17 cellular contexts compared by ENCODE assay signal in the genomic region with DNA sequence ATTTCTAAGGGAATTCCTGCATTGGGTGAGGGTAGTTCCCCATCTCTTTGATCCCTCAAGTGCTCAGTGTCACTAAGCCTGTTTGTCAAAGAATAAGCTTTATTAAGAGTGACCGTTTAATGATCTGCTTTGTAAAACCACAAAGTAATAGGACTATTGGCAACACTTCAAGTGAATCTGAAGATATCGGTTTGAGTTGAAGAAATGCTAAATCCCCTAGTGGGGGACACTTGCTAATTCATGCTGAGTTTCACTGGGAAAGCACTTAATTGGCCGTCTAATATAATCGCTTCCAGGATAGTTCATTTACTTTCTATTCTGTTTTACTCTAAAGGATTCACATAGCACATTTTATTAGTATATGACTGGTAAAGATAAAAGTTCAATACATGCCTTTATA.
"Had no signal": no experiment of that assay in that cellular context is flagged by ENCODE, and none has a peak within 500 bp of the region (broad histone marks: within the 10 kb centered on the region; RNA-seq: fewer than 3 reads in every experiment).

No MANE protein-coding gene starts in this region.

- H3K4me1 ChIP-seq: adrenal gland, colonic mucosa, lower lobe of right lung had no signal

- FAIRE-seq: endothelial cell of umbilical vein, frontal cortex had no signal

- H3K4me3 Mint-ChIP-seq: activated naive CD4-positive, alpha-beta T cell treated with anti-CD3 and anti-CD28 coated beads, Interleukin-2, amount 50 U/mL, for 24 hours; T-cell had no signal

- H3K36me3 Mint-ChIP-seq: activated naive CD4-positive, alpha-beta T cell treated with anti-CD3 and anti-CD28 coated beads, Interleukin-2, amount 50 U/mL, for 24 hours; T-cell had no signal

- H3K9me3 Mint-ChIP-seq: activated naive CD4-positive, alpha-beta T cell treated with anti-CD3 and anti-CD28 coated beads, Interleukin-2, amount 50 U/mL, for 24 hours; T-cell had no signal

- H3K4me1 Mint-ChIP-seq: activated naive CD4-positive, alpha-beta T cell treated with anti-CD3 and anti-CD28 coated beads, Interleukin-2, amount 50 U/mL, for 24 hours; T-cell had no signal

- H3K27me3 ChIP-seq: adrenal gland, colonic mucosa, heart right ventricle, ovary, sigmoid colon had no signal

- H3K9me3 ChIP-seq: adrenal gland, colonic mucosa, lower lobe of right lung, ovary, sigmoid colon, thoracic aorta had no signal

- H3K27ac Mint-ChIP-seq: activated naive CD4-positive, alpha-beta T cell treated with anti-CD3 and anti-CD28 coated beads, Interleukin-2, amount 50 U/mL, for 24 hours; T-cell had no signal

- H3K36me3 ChIP-seq: adrenal gland, colonic mucosa, lower lobe of right lung, ovary, thoracic aorta had no signal

- H3K27ac ChIP-seq: adrenal gland, colonic mucosa, heart right ventricle, lower lobe of right lung, ovary, sigmoid colon, thoracic aorta had no signal

- DNase-seq: activated CD4-positive, alpha-beta T cell treated with anti-CD3 and anti-CD28 coated beads, Interleukin-2, amount 50 U/mL, for 48 hours; activated effector memory CD4-positive, alpha-beta T cell treated with Interleukin-2 at 50 U/mL for 16 hours; adrenal gland; caudate nucleus; colonic mucosa; heart right ventricle; left colon; lower lobe of right lung; ovary; sigmoid colon; stimulated activated CD4-positive, alpha-beta T cell treated with anti-CD3 and anti-CD28 coated beads, Interleukin-1b, Interleukin-23, amount 100 ng/mL, for 48 hours; T-cell; T-helper 9 cell had no signal

- ATAC-seq: heart right ventricle, left colon, lower lobe of right lung, T-cell had no signal

- H3K4me3 ChIP-seq: adrenal gland, colonic mucosa, heart right ventricle, lower lobe of right lung, ovary, sigmoid colon, thoracic aorta had no signal
